In the genomic region with DNA sequence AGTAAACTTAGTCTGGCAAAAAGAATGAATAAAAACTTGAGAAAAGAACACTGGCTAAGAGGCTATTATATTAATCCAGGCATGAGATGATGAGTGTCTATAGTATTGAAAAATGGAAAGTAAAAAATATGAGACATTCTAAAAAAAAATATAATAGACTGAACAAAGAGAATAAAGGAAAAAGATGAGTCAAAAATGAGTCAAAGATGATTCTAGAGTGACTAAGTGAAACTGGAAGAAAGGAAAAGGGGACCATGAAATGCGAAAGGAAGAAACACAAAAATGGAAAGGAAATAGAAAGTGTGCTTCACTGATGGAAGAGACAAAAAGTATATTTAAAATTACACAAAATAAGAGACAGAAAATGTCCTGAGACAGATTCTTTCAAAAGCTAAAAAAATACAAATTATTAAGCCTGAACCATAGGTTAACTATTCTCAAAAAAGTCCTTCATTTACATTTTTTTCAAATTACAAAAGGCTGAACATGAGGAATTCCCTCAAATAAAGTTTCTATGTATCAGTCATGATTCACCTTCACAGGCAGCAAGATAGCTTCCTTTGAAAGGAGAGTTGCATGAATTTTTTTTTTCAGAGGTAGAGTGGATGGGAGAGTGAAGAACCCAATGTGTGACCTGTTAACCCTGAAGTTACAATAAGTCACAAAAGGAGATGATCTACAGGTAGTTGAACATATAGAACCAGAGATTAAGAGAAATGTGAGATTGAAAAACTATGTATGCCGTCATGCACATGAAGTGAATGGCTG, we compare ENCODE assay signal across 19 cellular contexts.
DNase-seq lines count a peak whose midpoint lies in the region; FAIRE-seq and TF ChIP-seq lines count a peak whose summit lies in the region.
"Had no signal": no experiment of that assay in that cellular context is flagged by ENCODE, and none has a peak within 500 bp of the region (broad histone marks: within the 10 kb centered on the region; RNA-seq: fewer than 3 reads in every experiment).

No MANE protein-coding gene starts in this region.

- TF ChIP-seq CTCF in astrocyte (IDR thresholded peaks at IDR 0.05; ENCODE audit: insufficient read depth, low read depth, low read length) (no peak), sigmoid colon (IDR thresholded peaks at IDR 0.05) (no peak), coronary artery (IDR thresholded peaks at IDR 0.05) (no peak)

- H3K4me2 ChIP-seq in GM23248 (ENCODE audit: unreplicated experiment) (peak overlapping the region; percentile 55), astrocyte (ENCODE audit: low read length) (peak overlapping the region; percentile 71)

- H3K27ac ChIP-seq in GM23248 (peak overlapping the region; percentile 23), astrocyte (ENCODE audit: low read depth, low read length) (peak overlapping the region; percentile 59), sigmoid colon (no peak overlapping the region), coronary artery (no peak overlapping the region)
- H3K27ac ChIP-seq: colonic mucosa, prostate gland had no signal

- H3K9me2 ChIP-seq in GM23248 (ENCODE audit: insufficient read depth) = no peaks in the 10 kb centered on the region

- H3K9me3 Mint-ChIP-seq in astrocyte (ENCODE audit: unreplicated experiment) = peaks cover 4% of the 10 kb centered on the region

- H3K9ac ChIP-seq in GM23248 = no peak overlapping the region
- H3K9ac ChIP-seq in astrocyte (ENCODE audit: low read length) = peak overlapping the region; percentile 12

- H3K4me3 Mint-ChIP-seq in astrocyte (ENCODE audit: unreplicated experiment) = no peak overlapping the region
- H3K4me3 Mint-ChIP-seq: naive B cell had no signal

- FAIRE-seq in astrocyte (lab: Jason Lieb, UNC) = peak; percentile 47

- H3K4me1 Mint-ChIP-seq in astrocyte (ENCODE audit: low read depth, unreplicated experiment) = peaks cover 7% of the 10 kb centered on the region
- H3K4me1 Mint-ChIP-seq: naive B cell had no signal

- no peaks in the 10 kb centered on the region for H3K27me3 Mint-ChIP-seq in astrocyte (ENCODE audit: low read depth, unreplicated experiment)

- H3K4me3 ChIP-seq in GM23248 (peak overlapping the region; percentile 28), astrocyte (ENCODE audit: insufficient read depth, low read depth, low read length) (no peak overlapping the region), sigmoid colon (no peak overlapping the region), coronary artery (no peak overlapping the region)
- H3K4me3 ChIP-seq: colonic mucosa, HAP-1, prostate gland had no signal

- H3K9me3 ChIP-seq in GM23248 (ENCODE audit: low read depth) = no peaks in the 10 kb centered on the region
- no peaks in the 10 kb centered on the region for H3K9me3 ChIP-seq in astrocyte (ENCODE audit: insufficient read depth, low read depth, low read length)
- H3K9me3 ChIP-seq in sigmoid colon = no peaks in the 10 kb centered on the region
- H3K9me3 ChIP-seq: colonic mucosa, HAP-1, prostate gland had no signal

- H3K27me3 ChIP-seq in GM23248 (replicated peaks; ENCODE audit: insufficient read depth) (no peaks in the 10 kb centered on the region), astrocyte (ENCODE audit: insufficient read depth, low read length) (no peaks in the 10 kb centered on the region), sigmoid colon (no peaks in the 10 kb centered on the region)
- H3K27me3 ChIP-seq: colonic mucosa had no signal

- H3K36me3 ChIP-seq in GM23248 (ENCODE audit: low read depth) (no peaks in the 10 kb centered on the region), astrocyte (ENCODE audit: insufficient read depth, low read length) (no peaks in the 10 kb centered on the region), sigmoid colon (no peaks in the 10 kb centered on the region)
- H3K36me3 ChIP-seq: colonic mucosa, HAP-1, prostate gland had no signal

- no peak for TF ChIP-seq POLR2A in sigmoid colon (IDR thresholded peaks at IDR 0.05)

- peak overlapping the region; percentile 44 for H3K27ac Mint-ChIP-seq in astrocyte (ENCODE audit: unreplicated experiment)
- H3K27ac Mint-ChIP-seq: naive B cell had no signal

- H4K20me1 ChIP-seq in GM23248 (ENCODE audit: insufficient read depth) (no peaks in the 10 kb centered on the region), astrocyte (ENCODE audit: insufficient read depth, low read length) (no peaks in the 10 kb centered on the region)

- no peaks in the 10 kb centered on the region for H3K36me3 Mint-ChIP-seq in astrocyte (ENCODE audit: low read depth, unreplicated experiment)
- H3K36me3 Mint-ChIP-seq: naive B cell had no signal

- DNase-seq in GM23248 (peak; percentile 65), LHCN-M2 (ENCODE audit: low read depth) (peak; percentile 70), astrocyte (ENCODE audit: low read depth) (peak; percentile 40), kidney tubule cell (ENCODE audit: low spot score) (peak; percentile 89), NCI-H2081 treated with DMSO at 0.1 percent for 48 hours (lab: John Stamatoyannopoulos, UW) (no peak), sigmoid colon (no peak), coronary artery (ENCODE audit: low spot score) (no peak)
- DNase-seq: anterior cingulate cortex, C1 segment of cervical spinal cord, colonic mucosa, erythroblast, KG1, left ventricle myocardium superior, naive B cell, NCI-H1436, NCI-H446, substantia nigra had no signal

- in situ Hi-C loops in GM23248 (cut with MboI) = no loop called here

- WGBS in GM23248 (ENCODE audit: low coverage in 1 of 2, low lambda C conversion rate in 2 of 2, missing lambda C conversion rate in 2 of 2), 2 experiments = 30 to 34% methylated on average over 2 of the region's 2 CpGs
- 57 to 85% methylated on average over 2 of the region's 2 CpGs for WGBS in sigmoid colon, 2 donors

- intact Hi-C loops in sigmoid colon (cut with DNase I) = no loop called here

- H3K4me1 ChIP-seq in GM23248 (ENCODE audit: insufficient read depth) (peaks cover 13% of the 10 kb centered on the region), astrocyte (ENCODE audit: insufficient read depth, low read length) (peaks cover 10% of the 10 kb centered on the region), sigmoid colon (no peaks in the 10 kb centered on the region)
- H3K4me1 ChIP-seq: colonic mucosa, HAP-1, prostate gland had no signal

- TF ChIP-seq EP300 in sigmoid colon (IDR thresholded peaks at IDR 0.05) = no peak

- no peak overlapping the region; the same call in 1 of the 2 replicates for H2AFZ ChIP-seq in GM23248
- H2AFZ ChIP-seq in astrocyte (ENCODE audit: low read depth, low read length) = peak overlapping the region; percentile 32

- H3F3A ChIP-seq in GM23248 (ENCODE audit: insufficient read depth) = peaks cover 21% of the 10 kb centered on the region

- H3K79me2 ChIP-seq in GM23248 (ENCODE audit: insufficient read depth) (no peaks in the 10 kb centered on the region), astrocyte (ENCODE audit: insufficient read depth, low read length) (no peaks in the 10 kb centered on the region)

Comparison
In these comparisons a context has a peak if more than half of its experiments do, and no peak if none do; other contexts are left out.
1. DNase-seq: peak in GM23248 (single experiment), LHCN-M2 (single experiment), astrocyte (single experiment) and kidney tubule cell (single experiment); none in NCI-H2081 treated with DMSO at 0.1 percent for 48 hours (single experiment), sigmoid colon (single experiment) and coronary artery (single experiment).
2. H3K27ac ChIP-seq: peak in GM23248 (single experiment) and astrocyte (single experiment); none in sigmoid colon (0 of 4) and coronary artery (0 of 2).